Comparison of ENCODE assay signal across 1 cellular context in the genomic region with DNA sequence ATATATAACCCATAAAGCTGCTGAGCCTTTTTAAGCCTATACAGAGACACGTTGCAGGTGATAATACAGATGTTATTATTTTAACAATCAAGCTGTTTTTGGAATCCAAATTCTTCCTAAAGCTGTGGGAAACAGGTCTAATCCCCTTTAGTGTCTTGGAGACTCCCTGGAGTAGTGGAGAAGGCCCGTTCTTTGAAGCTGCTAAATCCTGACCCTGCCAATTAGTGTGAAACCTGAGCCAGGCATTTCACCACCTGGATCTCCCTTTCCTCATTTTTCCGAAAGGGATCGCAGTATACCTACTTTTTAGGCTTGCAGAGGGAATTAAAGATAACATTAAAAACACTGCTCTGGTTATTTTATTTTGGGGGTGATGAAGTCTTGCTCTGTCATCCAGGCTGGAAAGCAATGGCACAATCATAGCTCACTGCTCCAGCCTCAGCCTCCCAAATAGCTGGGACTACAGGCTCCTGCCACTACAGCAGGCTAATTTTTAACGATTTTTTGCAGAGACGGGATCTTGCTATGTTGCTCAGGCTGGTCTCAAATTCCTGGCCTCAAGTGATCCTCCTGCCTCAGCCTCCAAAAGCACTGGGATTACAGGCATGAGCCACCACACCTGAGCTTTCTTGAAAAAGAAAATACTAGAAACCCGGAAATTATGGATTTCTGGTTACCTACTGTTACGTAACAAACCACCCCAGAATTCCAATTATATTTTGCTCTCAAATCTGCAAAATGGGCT.
TF ChIP-seq lines count a peak whose summit lies in the region.

No MANE protein-coding gene starts in this region.

TF ChIP-seq in K562, 482 proteins besides CTCF, POLR2A, EP300 and RAD21:
- TF ChIP-seq, protein P1, sequence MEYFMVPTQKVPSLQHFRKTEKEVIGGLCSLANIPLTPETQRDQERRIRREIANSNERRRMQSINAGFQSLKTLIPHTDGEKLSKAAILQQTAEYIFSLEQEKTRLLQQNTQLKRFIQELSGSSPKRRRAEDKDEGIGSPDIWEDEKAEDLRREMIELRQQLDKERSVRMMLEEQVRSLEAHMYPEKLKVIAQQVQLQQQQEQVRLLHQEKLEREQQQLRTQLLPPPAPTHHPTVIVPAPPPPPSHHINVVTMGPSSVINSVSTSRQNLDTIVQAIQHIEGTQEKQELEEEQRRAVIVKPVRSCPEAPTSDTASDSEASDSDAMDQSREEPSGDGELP (CRISPR knock-in tag; IDR thresholded peaks at IDR 0.05; ENCODE audit: borderline replicate concordance) = no peak
- TF ChIP-seq TCF7 (IDR thresholded peaks at IDR 0.05; ENCODE audit: borderline replicate concordance) (no peak), BACH1 (tag; IDR thresholded peaks at IDR 0.05) (no peak), CC2D1A (IDR thresholded peaks at IDR 0.05) (no peak), CBX1 (IDR thresholded peaks at IDR 0.05; ENCODE audit: low read depth) (no peak), CEBPB (tag; IDR thresholded peaks at IDR 0.05) (0 out of 2 replicates have a peak, but pooled peaks have one; percentile 22), KDM1A (IDR thresholded peaks at IDR 0.05) (0 out of 4 replicates have a peak, but pooled peaks of 1 of the 2 experiments have one; percentile 27), HMG20A (CRISPR knock-in tag; conservative IDR thresholded peaks at IDR 0.05) (no peak), MAFF (IDR thresholded peaks at IDR 0.05; ENCODE audit: low read length) (no peak), ZNF263 (CRISPR knock-in tag; IDR thresholded peaks at IDR 0.05; ENCODE audit: borderline replicate concordance) (no peak), RBM17 (IDR thresholded peaks at IDR 0.05; ENCODE audit: borderline replicate concordance, low read depth, low read length) (no peak), CBX5 (IDR thresholded peaks at IDR 0.05; ENCODE audit: borderline replicate concordance, low read depth) (no peak), RBM25 (IDR thresholded peaks at IDR 0.05; ENCODE audit: low read depth, low read length, severe bottlenecking) (peak; percentile 23), C11orf30 (IDR thresholded peaks at IDR 0.05; ENCODE audit: low read depth) (no peak), ZKSCAN8 (CRISPR knock-in tag; IDR thresholded peaks at IDR 0.05) (no peak), NFATC3 (IDR thresholded peaks at IDR 0.05) (no peak), NCOR1 (IDR thresholded peaks at IDR 0.05) (no peak), ZNF785 (CRISPR knock-in tag; IDR thresholded peaks at IDR 0.05) (no peak)
- TF ChIP-seq, protein P2, sequence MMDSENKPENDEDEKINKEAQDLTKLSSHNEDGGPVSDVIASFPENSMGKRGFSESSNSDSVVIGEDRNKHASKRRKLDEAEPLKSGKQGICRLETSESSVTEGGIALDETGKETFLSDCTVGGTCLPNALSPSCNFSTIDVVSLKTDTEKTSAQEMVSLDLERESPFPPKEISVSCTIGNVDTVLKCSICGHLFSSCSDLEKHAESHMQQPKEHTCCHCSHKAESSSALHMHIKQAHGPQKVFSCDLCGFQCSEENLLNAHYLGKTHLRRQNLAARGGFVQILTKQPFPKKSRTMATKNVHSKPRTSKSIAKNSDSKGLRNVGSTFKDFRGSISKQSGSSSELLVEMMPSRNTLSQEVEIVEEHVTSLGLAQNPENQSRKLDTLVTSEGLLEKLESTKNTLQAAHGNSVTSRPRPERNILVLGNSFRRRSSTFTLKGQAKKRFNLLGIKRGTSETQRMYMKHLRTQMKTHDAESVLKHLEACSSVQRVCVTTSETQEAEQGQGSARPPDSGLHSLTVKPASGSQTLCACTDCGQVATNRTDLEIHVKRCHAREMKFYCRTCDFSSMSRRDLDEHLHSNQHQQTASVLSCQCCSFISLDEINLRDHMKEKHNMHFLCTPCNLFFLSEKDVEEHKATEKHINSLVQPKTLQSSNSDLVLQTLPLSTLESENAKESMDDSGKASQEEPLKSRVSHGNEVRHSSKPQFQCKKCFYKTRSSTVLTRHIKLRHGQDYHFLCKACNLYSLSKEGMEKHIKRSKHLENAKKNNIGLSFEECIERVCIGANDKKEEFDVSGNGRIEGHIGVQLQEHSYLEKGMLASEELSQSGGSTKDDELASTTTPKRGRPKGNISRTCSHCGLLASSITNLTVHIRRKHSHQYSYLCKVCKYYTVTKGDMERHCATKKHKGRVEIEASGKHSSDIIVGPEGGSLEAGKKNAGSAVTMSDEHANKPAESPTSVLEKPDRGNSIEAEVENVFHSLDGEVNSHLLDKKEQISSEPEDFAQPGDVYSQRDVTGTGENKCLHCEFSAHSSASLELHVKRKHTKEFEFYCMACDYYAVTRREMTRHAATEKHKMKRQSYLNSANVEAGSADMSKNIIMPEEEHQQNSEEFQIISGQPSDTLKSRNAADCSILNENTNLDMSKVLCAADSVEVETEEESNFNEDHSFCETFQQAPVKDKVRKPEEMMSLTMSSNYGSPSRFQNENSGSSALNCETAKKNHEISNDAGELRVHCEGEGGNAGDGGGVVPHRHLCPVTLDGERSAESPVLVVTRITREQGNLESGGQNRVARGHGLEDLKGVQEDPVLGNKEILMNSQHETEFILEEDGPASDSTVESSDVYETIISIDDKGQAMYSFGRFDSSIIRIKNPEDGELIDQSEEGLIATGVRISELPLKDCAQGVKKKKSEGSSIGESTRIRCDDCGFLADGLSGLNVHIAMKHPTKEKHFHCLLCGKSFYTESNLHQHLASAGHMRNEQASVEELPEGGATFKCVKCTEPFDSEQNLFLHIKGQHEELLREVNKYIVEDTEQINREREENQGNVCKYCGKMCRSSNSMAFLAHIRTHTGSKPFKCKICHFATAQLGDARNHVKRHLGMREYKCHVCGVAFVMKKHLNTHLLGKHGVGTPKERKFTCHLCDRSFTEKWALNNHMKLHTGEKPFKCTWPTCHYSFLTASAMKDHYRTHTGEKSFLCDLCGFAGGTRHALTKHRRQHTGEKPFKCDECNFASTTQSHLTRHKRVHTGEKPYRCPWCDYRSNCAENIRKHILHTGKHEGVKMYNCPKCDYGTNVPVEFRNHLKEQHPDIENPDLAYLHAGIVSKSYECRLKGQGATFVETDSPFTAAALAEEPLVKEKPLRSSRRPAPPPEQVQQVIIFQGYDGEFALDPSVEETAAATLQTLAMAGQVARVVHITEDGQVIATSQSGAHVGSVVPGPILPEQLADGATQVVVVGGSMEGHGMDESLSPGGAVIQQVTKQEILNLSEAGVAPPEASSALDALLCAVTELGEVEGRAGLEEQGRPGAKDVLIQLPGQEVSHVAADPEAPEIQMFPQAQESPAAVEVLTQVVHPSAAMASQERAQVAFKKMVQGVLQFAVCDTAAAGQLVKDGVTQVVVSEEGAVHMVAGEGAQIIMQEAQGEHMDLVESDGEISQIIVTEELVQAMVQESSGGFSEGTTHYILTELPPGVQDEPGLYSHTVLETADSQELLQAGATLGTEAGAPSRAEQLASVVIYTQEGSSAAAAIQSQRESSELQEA (IDR thresholded peaks at IDR 0.05; ENCODE audit: low read depth) = no peak
- TF ChIP-seq, protein P3, sequence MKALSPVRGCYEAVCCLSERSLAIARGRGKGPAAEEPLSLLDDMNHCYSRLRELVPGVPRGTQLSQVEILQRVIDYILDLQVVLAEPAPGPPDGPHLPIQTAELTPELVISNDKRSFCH (CRISPR knock-in tag; IDR thresholded peaks at IDR 0.05) = no peak
- TF ChIP-seq, protein P3 (tag; IDR thresholded peaks at IDR 0.05) = no peak
